Comparison of ENCODE assay signal across 8 cellular contexts in genomic region chr2:84905181-84906107, GRCh38. TPM values are rescaled to one million over a fixed set of nuclear protein-coding genes. Genes with fewer than 3 reads are reported as not detected.
DNase-seq lines count a peak whose midpoint lies in the region; ATAC-seq and TF ChIP-seq lines count a peak whose summit lies in the region.

TMSB10 (plus strand) TSS chr2:84905656.

- H3K27ac ChIP-seq in colonic mucosa: peak within 1 kb of the TSS; percentile 99

- in situ Hi-C loops in GM18951 (cut with MboI; ENCODE audit: low sequenced_read_pairs, unreplicated experiment): loop anchor here (25.0 kb wide), 1 partner anchor 382 kb away; no protein-coding TSS in a partner anchor

- no peaks in the 10 kb centered on the region for H3K4me1 ChIP-seq in colonic mucosa

- H3K4me3 ChIP-seq in colonic mucosa: peak within 1 kb of the TSS; percentile 72

- intact Hi-C loops in colonic mucosa (cut with DNase I): no loop called here

- H3K27me3 ChIP-seq in colonic mucosa: no peaks in the 10 kb centered on the region

- peak; percentile 71 for ATAC-seq in HG03175 (IDR thresholded peaks at IDR 0.05; ENCODE audit: unreplicated experiment)

- peak; percentile 100 for TF ChIP-seq POLR2A in GM18951 (IDR thresholded peaks at IDR 0.05; ENCODE audit: extremely low read depth, insufficient read depth, insufficient read length)

- no peak for TF ChIP-seq CTCF in colonic mucosa (IDR thresholded peaks at IDR 0.05)

- H3K36me3 ChIP-seq in colonic mucosa: no peaks in the 10 kb centered on the region

- DNase-seq in Ammon's horn (ENCODE audit: low spot score): peak; percentile 86
- peak; percentile 33 for DNase-seq in NCI-H510A (lab: John Stamatoyannopoulos, UW)
- DNase-seq in activated CD4-positive, alpha-beta T cell treated with anti-CD3 and anti-CD28 coated beads for 48 hours: peak; percentile 91
- peak; percentile 93 for DNase-seq in colonic mucosa
- peak; percentile 94 for DNase-seq in left kidney (ENCODE audit: low read depth, low spot score)
- peak; percentile 88 to 89 for DNase-seq in stimulated activated CD4-positive, alpha-beta T cell treated with anti-CD3 and anti-CD28 coated beads, Interleukin-2, amount 100 ng/mL, for 24 hours

- H3K9ac ChIP-seq in colonic mucosa (ENCODE audit: low read depth in 2 of 2, low read length in 2 of 2): peak within 1 kb of the TSS; percentile 98 to 99

- no peaks in the 10 kb centered on the region for H3K9me3 ChIP-seq in colonic mucosa

RNA-seq across cellular contexts. Expression of gene TMSB10, which starts in this region (rescaled TPM):
- total RNA-seq in colonic mucosa: 1,000 to 10,000 TPM; 2,226 to 3,150 TPM

Comparison
In these comparisons a context has a peak if more than half of its experiments do, and no peak if none do; other contexts are left out.
1. Peak in every context shown above with its lines: DNase-seq, ATAC-seq, H3K4me3 ChIP-seq and H3K27ac ChIP-seq.
2. DNase-seq: peak in every context shown above with its lines; median percentile 94 in left kidney; 93 in colonic mucosa; 91 in activated CD4-positive, alpha-beta T cell treated with anti-CD3 and anti-CD28 coated beads for 48 hours; 88 in stimulated activated CD4-positive, alpha-beta T cell treated with anti-CD3 and anti-CD28 coated beads, Interleukin-2, amount 100 ng/mL, for 24 hours; 86 in Ammon's horn; 33 in NCI-H510A.